ENCODE assay signal across 18 cellular contexts in the genomic region with DNA sequence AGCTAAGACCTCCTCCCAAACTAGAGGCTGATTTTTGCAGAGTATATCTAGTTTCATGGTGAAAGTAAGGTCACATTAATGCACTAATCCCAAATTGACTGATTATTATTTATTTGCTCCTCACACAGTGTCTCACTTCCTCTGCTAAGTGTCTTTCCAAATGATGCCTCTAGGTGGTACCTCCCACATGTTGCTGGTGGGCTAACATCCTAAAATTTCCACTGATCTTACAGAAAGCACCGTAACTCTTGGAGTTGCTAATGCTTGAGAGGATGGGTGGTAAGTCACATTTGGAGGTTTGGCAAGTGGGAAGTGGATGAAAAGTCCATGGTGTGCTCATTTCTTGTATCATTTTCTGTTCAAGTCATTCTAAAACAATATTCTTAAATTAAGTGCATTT.
DNase-seq lines count a peak whose midpoint lies in the region; FAIRE-seq and TF ChIP-seq lines count a peak whose summit lies in the region.
"Had no signal": no experiment of that assay in that cellular context is flagged by ENCODE, and none has a peak within 500 bp of the region (broad histone marks: within the 10 kb centered on the region; RNA-seq: fewer than 3 reads in every experiment).

No MANE protein-coding gene starts in this region.

- POLR2A ChIA-PET in A673 (lab: Charles Lee; ENCODE audit: low non-redundant PET) = no interaction called here
- POLR2A ChIA-PET in H1 (lab: Charles Lee; ENCODE audit: partially characterized antibody) = no interaction called here
- POLR2A ChIA-PET in activated CD4-positive, alpha-beta memory T cell treated with anti-CD3 and anti-CD28 coated beads, Interleukin-2, amount 10 ng/mL, durations not matched to agents 7 days and 5 days (lab: Charles Lee) = no interaction called here

- TF ChIP-seq POLR2A in NB4 (IDR thresholded peaks at IDR 0.05; ENCODE audit: extremely low read depth, insufficient read length) = no peak
- no peak for TF ChIP-seq POLR2A in H1 (IDR thresholded peaks at IDR 0.05; ENCODE audit: control extremely low read depth in 1 of 2, low read depth in 2 of 2, low read length in 2 of 2)

- no peak overlapping the region for H2BK15ac ChIP-seq in H1 (ENCODE audit: low read length)

- H4K5ac ChIP-seq in H1 (ENCODE audit: insufficient read length, low read depth, low read length) = no peak overlapping the region

- intact Hi-C loops in A673 (cut with micrococcal nuclease; ENCODE audit: unreplicated experiment) = no loop called here

- H3K9me3 ChIP-seq in A673 (ENCODE audit: low read depth, low read length, poor library complexity, severe bottlenecking) (no peaks in the 10 kb centered on the region), H1 (ENCODE audit: insufficient read depth in 2 of 2, low read depth in 1 of 2, low read length in 1 of 2) (no peaks in the 10 kb centered on the region)
- H3K9me3 ChIP-seq: uterus had no signal

- H3K56ac ChIP-seq in H1 (replicated peaks; ENCODE audit: insufficient read length, low read depth, low read length) = no peak overlapping the region

- CTCF ChIA-PET in A673 (lab: Charles Lee) (no interaction called here), H1 (lab: Charles Lee; ENCODE audit: partially characterized antibody) (interaction anchor here (0.8 to 2.9 kb wide), 10 partner anchors 9 to 585 kb away, joined by 3 to 10 read pairs (median 4); no protein-coding TSS in a partner anchor)
- CTCF ChIA-PET in activated CD4-positive, alpha-beta memory T cell treated with anti-CD3 and anti-CD28 coated beads, Interleukin-2, amount 10 ng/mL, durations not matched to agents 7 days and 5 days (lab: Charles Lee) = no interaction called here

- no peak overlapping the region for H2AK5ac ChIP-seq in H1 (ENCODE audit: low read depth, low read length)

- H3K27ac ChIP-seq in A673 (ENCODE audit: low read depth, low read length, poor library complexity, severe bottlenecking) (no peak overlapping the region), H1 (ENCODE audit: low read depth, low read length) (no peak overlapping the region)
- H3K27ac ChIP-seq: BLaER1 treated with 17β-estradiol and CSF1 and Interleukin-3, amounts not matched to agents 10 nM and 100 nM; uterus had no signal

- TF ChIP-seq CTCF in A673 (conservative IDR thresholded peaks at IDR 0.05; ENCODE audit: low read depth, low read length) (peak; percentile 35; the same call in 1 of the 2 replicates), GM12864 (IDR thresholded peaks at IDR 0.05; ENCODE audit: low read depth, low read length, missing control alignments) (peak; percentile 37), NB4 (IDR thresholded peaks at IDR 0.05; ENCODE audit: low read depth, low read length) (peak; percentile 60), H1 (IDR thresholded peaks at IDR 0.05; ENCODE audit: control extremely low read depth in 1 of 3, insufficient read depth in 1 of 3, low read depth in 1 of 3, low read length in 3 of 3) (peak in 2 of 3 experiments; percentile 23 to 63; a peak in 2 of 4 replicates)

- no peak overlapping the region for H2BK120ac ChIP-seq in H1 (replicated peaks; ENCODE audit: low read depth, low read length)

- H3K4ac ChIP-seq in H1 (replicated peaks; ENCODE audit: insufficient read length, low read depth, low read length) = no peak overlapping the region

- H3K4me3 Mint-ChIP-seq in activated CD4-positive, alpha-beta memory T cell treated with anti-CD3 and anti-CD28 coated beads, Interleukin-2, amount 10 ng/mL, durations not matched to agents 7 days and 5 days = no peak overlapping the region
- H3K4me3 Mint-ChIP-seq: activated naive CD8-positive, alpha-beta T cell; naive thymus-derived CD8-positive, alpha-beta T cell; stimulated activated effector memory CD8-positive, alpha-beta T cell treated with anti-CD3 and anti-CD28 coated beads, Interleukin-12 subunit alpha, Interleukin-12 subunit beta, amount 100 ng/mL, for 72 hours had no signal

- DNase-seq in A673 (ENCODE audit: low spot score) (peak; percentile 10), GM12864 (ENCODE audit: low read depth) (no peak), NB4 (ENCODE audit: low read depth) (peak; percentile 31), H1 (ENCODE audit: low read depth in 1 of 2, low spot score in 2 of 2) (no peak), occipital lobe (lab: John Stamatoyannopoulos, UW) (no peak), NCI-H2107 (lab: John Stamatoyannopoulos, UW) (no peak)
- DNase-seq in activated CD8-positive, alpha-beta memory T cell treated with anti-CD3 and anti-CD28 coated beads, Interleukin-2, amount 50 U/mL, for 4 hours = no peak
- no peak for DNase-seq in activated CD4-positive, alpha-beta memory T cell treated with anti-CD3 and anti-CD28 coated beads, Interleukin-2, amount 10 ng/mL, durations not matched to agents 7 days and 5 days
- DNase-seq: EL; naive thymus-derived CD8-positive, alpha-beta T cell; NCI-H146; right cardiac atrium; stimulated activated CD4-positive, alpha-beta T cell treated with anti-CD3 and anti-CD28 coated beads, Interleukin-4, amount 100 ng/mL, for 24 hours; uterus had no signal

- no peak overlapping the region for H3K4me3 ChIP-seq in A673 (ENCODE audit: low read depth, low read length, poor library complexity, severe bottlenecking)
- no peak overlapping the region for H3K4me3 ChIP-seq in GM12864 (ENCODE audit: low read depth, low read length)
- no peak overlapping the region for H3K4me3 ChIP-seq in NB4 (ENCODE audit: low read depth, low read length)
- no peak overlapping the region for H3K4me3 ChIP-seq in H1 (ENCODE audit: extremely low read depth in 1 of 4, insufficient read depth in 2 of 4, low read depth in 3 of 4, low read length in 4 of 4)
- H3K4me3 ChIP-seq: BLaER1 treated with 17β-estradiol and CSF1 and Interleukin-3, amounts not matched to agents 10 nM and 100 nM; uterus had no signal

- TF ChIP-seq RAD21 in H1 (IDR thresholded peaks at IDR 0.05 in 1 of 2, conservative IDR thresholded peaks at IDR 0.05 in 1 of 2; ENCODE audit: low read depth in 2 of 2, low read length in 2 of 2) = peak; percentile 59 to 60

- H3K18ac ChIP-seq in H1 (ENCODE audit: extremely low read depth, low read length) = no peak overlapping the region

- H3K4me1 ChIP-seq in A673 (ENCODE audit: insufficient read depth, low read length, poor library complexity, severe bottlenecking) (no peaks in the 10 kb centered on the region), H1 (replicated peaks in 1 of 4; ENCODE audit: control insufficient read depth in 3 of 4, insufficient read depth in 4 of 4, low read length in 3 of 4) (no peaks in the 10 kb centered on the region)
- H3K4me1 ChIP-seq: uterus had no signal

- no peaks in the 10 kb centered on the region for H4K20me1 ChIP-seq in H1 (replicated peaks in 1 of 2; ENCODE audit: control insufficient read depth in 1 of 2, insufficient read depth in 2 of 2, low read length in 2 of 2)
- H4K20me1 ChIP-seq: BLaER1 treated with 17β-estradiol and CSF1 and Interleukin-3, amounts not matched to agents 10 nM and 100 nM had no signal

- no peak overlapping the region for H2AFZ ChIP-seq in H1 (ENCODE audit: low read length)

- no peak overlapping the region for H2BK12ac ChIP-seq in H1 (ENCODE audit: low read depth, low read length)

- peak; percentile 42 for FAIRE-seq in H1 (lab: Jason Lieb, UNC)
- FAIRE-seq: HTR-8/SVneo had no signal

- no peak for TF ChIP-seq EP300 in H1 (IDR thresholded peaks at IDR 0.05; ENCODE audit: borderline replicate concordance in 1 of 2, low read depth in 2 of 2, low read length in 2 of 2)

- H3K36me3 Mint-ChIP-seq in activated CD4-positive, alpha-beta memory T cell treated with anti-CD3 and anti-CD28 coated beads, Interleukin-2, amount 10 ng/mL, durations not matched to agents 7 days and 5 days (ENCODE audit: low read depth) = no peaks in the 10 kb centered on the region
- H3K36me3 Mint-ChIP-seq: activated naive CD8-positive, alpha-beta T cell; stimulated activated effector memory CD8-positive, alpha-beta T cell treated with anti-CD3 and anti-CD28 coated beads, Interleukin-12 subunit alpha, Interleukin-12 subunit beta, amount 100 ng/mL, for 72 hours had no signal

- peaks cover 1% of the 10 kb centered on the region for H3K27me3 Mint-ChIP-seq in activated CD4-positive, alpha-beta memory T cell treated with anti-CD3 and anti-CD28 coated beads, Interleukin-2, amount 10 ng/mL, durations not matched to agents 7 days and 5 days
- H3K27me3 Mint-ChIP-seq: activated naive CD8-positive, alpha-beta T cell had no signal

- H4K8ac ChIP-seq in H1 (ENCODE audit: extremely low read depth, insufficient read depth, low read length) = no peak overlapping the region

- WGBS in H1 (ENCODE audit: extremely low coverage in 1 of 2, insufficient coverage in 1 of 2, insufficient read length in 1 of 2, insufficient replicate concordance in 2 of 2, low coverage in 1 of 2, low lambda C conversion rate in 2 of 2, missing lambda C conversion rate in 1 of 2), 2 experiments = 79% methylated on average over 1 of the region's 1 CpG; no CpG with 5 or more reads in 1 of the 2 experiments

- H3K23ac ChIP-seq in H1 (ENCODE audit: insufficient read length) = no peak overlapping the region

- H2BK5ac ChIP-seq in H1 (ENCODE audit: low read depth, low read length) = no peak overlapping the region

- no peaks in the 10 kb centered on the region for H3K36me3 ChIP-seq in A673 (ENCODE audit: insufficient read depth, low read length, poor library complexity, severe bottlenecking)
- no peaks in the 10 kb centered on the region for H3K36me3 ChIP-seq in H1 (ENCODE audit: control insufficient read depth in 2 of 4, insufficient read depth in 4 of 4, low read length in 3 of 4)
- H3K36me3 ChIP-seq: BLaER1 treated with 17β-estradiol and CSF1 and Interleukin-3, amounts not matched to agents 10 nM and 100 nM; uterus had no signal

- H3K79me1 ChIP-seq in H1 (ENCODE audit: low read depth, low read length) = no peaks in the 10 kb centered on the region

- H3K9ac ChIP-seq in H1 (replicated peaks in 1 of 4; ENCODE audit: extremely low read depth in 1 of 4, low read depth in 3 of 4, low read length in 3 of 4) = no peak overlapping the region
- H3K9ac ChIP-seq: BLaER1 treated with 17β-estradiol and CSF1 and Interleukin-3, amounts not matched to agents 10 nM and 100 nM had no signal

- no peak overlapping the region for H4K91ac ChIP-seq in H1 (replicated peaks; ENCODE audit: insufficient read length, low read length)

- no peak overlapping the region for H3K4me2 ChIP-seq in H1 (ENCODE audit: insufficient read depth in 1 of 2, low read depth in 2 of 2, low read length in 2 of 2)
- H3K4me2 ChIP-seq: BLaER1 treated with 17β-estradiol and CSF1 and Interleukin-3, amounts not matched to agents 10 nM and 100 nM had no signal

- H3K79me2 ChIP-seq in H1 (ENCODE audit: control insufficient read depth in 1 of 2, insufficient read depth in 2 of 2, low read length in 2 of 2) = no peaks in the 10 kb centered on the region

- no peak overlapping the region for H3K27ac Mint-ChIP-seq in activated CD4-positive, alpha-beta memory T cell treated with anti-CD3 and anti-CD28 coated beads, Interleukin-2, amount 10 ng/mL, durations not matched to agents 7 days and 5 days
- H3K27ac Mint-ChIP-seq: activated naive CD8-positive, alpha-beta T cell; naive thymus-derived CD8-positive, alpha-beta T cell; stimulated activated effector memory CD8-positive, alpha-beta T cell treated with anti-CD3 and anti-CD28 coated beads, Interleukin-12 subunit alpha, Interleukin-12 subunit beta, amount 100 ng/mL, for 72 hours had no signal

- no peaks in the 10 kb centered on the region for H3K27me3 ChIP-seq in A673 (replicated peaks; ENCODE audit: insufficient read depth, low read depth, low read length, poor library complexity)
- no peaks in the 10 kb centered on the region for H3K27me3 ChIP-seq in H1 (replicated peaks in 1 of 4; ENCODE audit: control insufficient read depth in 3 of 4, extremely low read depth in 1 of 4, insufficient read depth in 3 of 4, low read length in 3 of 4)
- H3K27me3 ChIP-seq: BLaER1 treated with 17β-estradiol and CSF1 and Interleukin-3, amounts not matched to agents 10 nM and 100 nM; uterus had no signal

- H3K9me3 Mint-ChIP-seq in activated CD4-positive, alpha-beta memory T cell treated with anti-CD3 and anti-CD28 coated beads, Interleukin-2, amount 10 ng/mL, durations not matched to agents 7 days and 5 days = no peaks in the 10 kb centered on the region

- H3K4me1 Mint-ChIP-seq in activated CD4-positive, alpha-beta memory T cell treated with anti-CD3 and anti-CD28 coated beads, Interleukin-2, amount 10 ng/mL, durations not matched to agents 7 days and 5 days = no peaks in the 10 kb centered on the region
- H3K4me1 Mint-ChIP-seq: naive thymus-derived CD8-positive, alpha-beta T cell; stimulated activated effector memory CD8-positive, alpha-beta T cell treated with anti-CD3 and anti-CD28 coated beads, Interleukin-12 subunit alpha, Interleukin-12 subunit beta, amount 100 ng/mL, for 72 hours had no signal

- H3K23me2 ChIP-seq in H1 (ENCODE audit: low read depth, low read length) = no peaks in the 10 kb centered on the region; the same call in 1 of the 2 replicates

- no peak overlapping the region for H2BK20ac ChIP-seq in H1 (ENCODE audit: low read length)

- no peak overlapping the region for H3K14ac ChIP-seq in H1 (ENCODE audit: insufficient read length)

- BruUV-seq in A673 (replicated peaks; lab: Mats Ljungman, UMichigan) = no TSS peak

Comparison
In these comparisons a context has a peak if more than half of its experiments do, and no peak if none do; other contexts are left out.
1. DNase-seq: peak in A673 (single experiment) and NB4 (single experiment); none in GM12864 (single experiment), H1 (0 of 2), occipital lobe (single experiment), NCI-H2107 (single experiment), activated CD8-positive, alpha-beta memory T cell treated with anti-CD3 and anti-CD28 coated beads, Interleukin-2, amount 50 U/mL, for 4 hours (single experiment) and activated CD4-positive, alpha-beta memory T cell treated with anti-CD3 and anti-CD28 coated beads, Interleukin-2, amount 10 ng/mL, durations not matched to agents 7 days and 5 days (single experiment).
2. Peak in every context shown above with its lines, with median percentiles within 50 percentile points of each other: CTCF ChIP-seq.